Comparison of ENCODE assay signal across 10 cellular contexts in genomic region chr11:108754901-108755625, GRCh38.
DNase-seq lines count a peak whose midpoint lies in the region; ATAC-seq and TF ChIP-seq lines count a peak whose summit lies in the region.
"Had no signal": no experiment of that assay in that cellular context is flagged by ENCODE, and none has a peak within 500 bp of the region (broad histone marks: within the 10 kb centered on the region; RNA-seq: fewer than 3 reads in every experiment).

No MANE protein-coding gene starts in this region.

- H3K4me2 ChIP-seq in Karpas-422 (ENCODE audit: low read depth, low read length, poor library complexity, severe bottlenecking), result peak overlapping the region; percentile 54

- intact Hi-C loops in left ventricle myocardium superior (cut with micrococcal nuclease), result no loop called here
- intact Hi-C loops in testis (cut with DNase I; ENCODE audit: low total_unique reads), result no loop called here
- intact Hi-C loops in posterior vena cava (cut with DNase I), result no loop called here

- H3K27me3 Mint-ChIP-seq in CD8-positive, alpha-beta memory T cell, result peaks cover 0 to 2% of the 10 kb centered on the region in 2 donors

- TF ChIP-seq POLR2A in testis (IDR thresholded peaks at IDR 0.05), result no peak

- DNase-seq in Karpas-422 (peak; percentile 73), astrocyte of the hippocampus (ENCODE audit: low read depth, low spot score) (peak; percentile 75), left ventricle myocardium superior (no peak), testis (peak; percentile 25), posterior vena cava (ENCODE audit: low spot score) (no peak), middle frontal gyrus (ENCODE audit: extremely low spot score, low spot score) (no peak)
- DNase-seq in CD8-positive, alpha-beta memory T cell, result no peak
- DNase-seq: Caco-2, NCI-H524 treated with DMSO at 0.1 percent for 48 hours, retina had no signal

- CTCF ChIA-PET in CD8-positive, alpha-beta memory T cell (lab: Charles Lee), result no interaction called here

- H3K27me3 ChIP-seq in Karpas-422 (ENCODE audit: low read length) (no peaks in the 10 kb centered on the region), testis (no peaks in the 10 kb centered on the region)
- no peaks in the 10 kb centered on the region for H3K27me3 ChIP-seq in CD8-positive, alpha-beta memory T cell (ENCODE audit: insufficient read depth, low read length, poor library complexity, severe bottlenecking)

- peak; percentile 83 for ATAC-seq in left ventricle myocardium superior

- no peaks in the 10 kb centered on the region for H3K9me2 ChIP-seq in Karpas-422 (replicated peaks; ENCODE audit: insufficient read depth, low read length)

- no peak overlapping the region for H3K4me3 Mint-ChIP-seq in CD8-positive, alpha-beta memory T cell

- 29 to 31% methylated on average over 2 of the region's 2 CpGs for WGBS in testis, 2 donors

- H3K9me3 ChIP-seq in Karpas-422 (ENCODE audit: low read length) (no peaks in the 10 kb centered on the region), testis (no peaks in the 10 kb centered on the region)
- no peaks in the 10 kb centered on the region for H3K9me3 ChIP-seq in CD8-positive, alpha-beta memory T cell (ENCODE audit: low read length)
- H3K9me3 ChIP-seq: Caco-2 had no signal

- H3K27ac Mint-ChIP-seq in CD8-positive, alpha-beta memory T cell, result no peak overlapping the region

- no peaks in the 10 kb centered on the region for H3K9me3 Mint-ChIP-seq in CD8-positive, alpha-beta memory T cell

- H3K4me1 ChIP-seq in Karpas-422 (ENCODE audit: low read length) (peaks cover 77% of the 10 kb centered on the region), testis (no peaks in the 10 kb centered on the region)
- H3K4me1 ChIP-seq in CD8-positive, alpha-beta memory T cell (ENCODE audit: insufficient read depth, low read length), result no peaks in the 10 kb centered on the region

- peaks cover 96% of the 10 kb centered on the region for H3K79me2 ChIP-seq in Karpas-422 (ENCODE audit: low read length)

- POLR2A ChIA-PET in CD8-positive, alpha-beta memory T cell (lab: Charles Lee), result no interaction called here

- peaks cover 31 to 48% (median 40%) of the 10 kb centered on the region in 3 donors for H3K4me1 Mint-ChIP-seq in CD8-positive, alpha-beta memory T cell

- H3K9ac ChIP-seq in Karpas-422 (ENCODE audit: low read length), result peak overlapping the region; percentile 22

- H3K36me3 Mint-ChIP-seq in CD8-positive, alpha-beta memory T cell, result peaks cover 0 to 4% (median 0%) of the 10 kb centered on the region in 3 donors

- TF ChIP-seq CTCF in testis (IDR thresholded peaks at IDR 0.05), result no peak

- peak overlapping the region; percentile 68 for H3K27ac ChIP-seq in Karpas-422 (ENCODE audit: low read length)
- peak overlapping the region in 1 of 2 donors; percentile 9 for H3K27ac ChIP-seq in testis
- H3K27ac ChIP-seq in CD8-positive, alpha-beta memory T cell (ENCODE audit: low read depth, low read length), result no peak overlapping the region

- no peaks in the 10 kb centered on the region for H4K20me1 ChIP-seq in Karpas-422 (ENCODE audit: insufficient read depth, low read depth, low read length)

- H3K36me3 ChIP-seq in Karpas-422 (ENCODE audit: insufficient read depth, low read length) (no peaks in the 10 kb centered on the region), testis (ENCODE audit: low read depth, missing control alignments) (no peaks in the 10 kb centered on the region)
- H3K36me3 ChIP-seq in CD8-positive, alpha-beta memory T cell (ENCODE audit: insufficient read depth, low read length), result no peaks in the 10 kb centered on the region

- no peak overlapping the region for H2AFZ ChIP-seq in Karpas-422 (ENCODE audit: low read length)

- H3K4me3 ChIP-seq in Karpas-422 (ENCODE audit: low read length) (peak overlapping the region; percentile 9), testis (no peak overlapping the region)
- no peak overlapping the region for H3K4me3 ChIP-seq in CD8-positive, alpha-beta memory T cell (ENCODE audit: low read length)

Comparison
In these comparisons a context has a peak if more than half of its experiments do, and no peak if none do; other contexts are left out.
1. DNase-seq: peak in Karpas-422 (single experiment), astrocyte of the hippocampus (single experiment) and testis (single experiment); none in left ventricle myocardium superior (single experiment), posterior vena cava (single experiment), CD8-positive, alpha-beta memory T cell (0 of 5) and middle frontal gyrus (single experiment).